Comparison of ENCODE assay signal across 1 cellular context in genomic region chr5:78984611-78985406, GRCh38.
TF ChIP-seq lines count a peak whose summit lies in the region.

Gene ARSB, minus strand, starts transcription at chr5:78985310. Its CDS starts 62 bp downstream, at chr5:78985248.

TF ChIP-seq in HepG2, 621 proteins besides CTCF, POLR2A, EP300 and RAD21 (continued from another document and continues in another):
- 0 out of 2 replicates have a peak, but pooled peaks have one; percentile 15 for TF ChIP-seq KAT8 (CRISPR knock-in tag; IDR thresholded peaks at IDR 0.05)
- TF ChIP-seq HDAC2 (CRISPR knock-in tag; IDR thresholded peaks at IDR 0.05), result no peak
- TF ChIP-seq RELA (CRISPR knock-in tag; IDR thresholded peaks at IDR 0.05), result no peak
- TF ChIP-seq NR1H2 (CRISPR knock-in tag; IDR thresholded peaks at IDR 0.05; ENCODE audit: borderline replicate concordance, low read depth), result 0 out of 2 replicates have a peak, but pooled peaks have one; percentile 41
- 0 out of 2 replicates have a peak, but pooled peaks have one; percentile 13 for TF ChIP-seq RNF2 (conservative IDR thresholded peaks at IDR 0.05; ENCODE audit: low read depth)
- peak; percentile 78; the same call in 1 of the 2 replicates for TF ChIP-seq MTERF4 (CRISPR knock-in tag; IDR thresholded peaks at IDR 0.05)
- TF ChIP-seq ARID3A (IDR thresholded peaks at IDR 0.05; ENCODE audit: low read depth, low read length), result no peak
- peak; percentile 31; the same call in 1 of the 2 replicates for TF ChIP-seq MED1 (CRISPR knock-in tag; IDR thresholded peaks at IDR 0.05)
- TF ChIP-seq RBFOX2 (IDR thresholded peaks at IDR 0.05; ENCODE audit: low read depth, low read length), result peak; percentile 98
- TF ChIP-seq ZNF891 (CRISPR knock-in tag; IDR thresholded peaks at IDR 0.05), result peak; percentile 20; the same call in 1 of the 2 replicates
- no peak for TF ChIP-seq KLF9 (CRISPR knock-in tag; IDR thresholded peaks at IDR 0.05; ENCODE audit: low read depth)
- no peak for TF ChIP-seq REST (IDR thresholded peaks at IDR 0.05; ENCODE audit: borderline replicate concordance in 1 of 2, low read depth in 1 of 2, low read length in 2 of 2)
- TF ChIP-seq ARID4A (CRISPR knock-in tag; IDR thresholded peaks at IDR 0.05; ENCODE audit: borderline replicate concordance), result 0 out of 2 replicates have a peak, but pooled peaks have one; percentile 44
- 0 out of 2 replicates have a peak, but pooled peaks have one; percentile 57 for TF ChIP-seq ZNF142 (CRISPR knock-in tag; IDR thresholded peaks at IDR 0.05)
- peak; percentile 49; the same call in 1 of the 2 replicates for TF ChIP-seq NCOR1 (IDR thresholded peaks at IDR 0.05; ENCODE audit: borderline replicate concordance, low read length)
- TF ChIP-seq TBX2 (CRISPR knock-in tag; IDR thresholded peaks at IDR 0.05; ENCODE audit: borderline replicate concordance), result peak; percentile 44; the same call in 1 of the 2 replicates
- peak; percentile 94 for TF ChIP-seq ZNF563 (CRISPR knock-in tag; IDR thresholded peaks at IDR 0.05)
- peak; percentile 24; the same call in 1 of the 2 replicates for TF ChIP-seq GTF2F1 (IDR thresholded peaks at IDR 0.05; ENCODE audit: low read length)
- peak; percentile 56; the same call in 1 of the 2 replicates for TF ChIP-seq MAX (IDR thresholded peaks at IDR 0.05)
- TF ChIP-seq ZNF775 (CRISPR knock-in tag; IDR thresholded peaks at IDR 0.05; ENCODE audit: borderline replicate concordance), result no peak
- TF ChIP-seq ZNF567 (CRISPR knock-in tag; IDR thresholded peaks at IDR 0.05; ENCODE audit: borderline replicate concordance), result no peak
- 0 out of 2 replicates have a peak, but pooled peaks have one; percentile 32 for TF ChIP-seq SALL2 (CRISPR knock-in tag; IDR thresholded peaks at IDR 0.05)
- TF ChIP-seq HNRNPK (IDR thresholded peaks at IDR 0.05; ENCODE audit: low read depth, low read length, poor library complexity, severe bottlenecking), result peak; percentile 89
- peak; percentile 63; the same call in 1 of the 2 replicates for TF ChIP-seq POLR2AphosphoS5 (IDR thresholded peaks at IDR 0.05; ENCODE audit: low read depth, low read length)
- no peak for TF ChIP-seq TBX3 (IDR thresholded peaks at IDR 0.05; ENCODE audit: borderline replicate concordance)
- TF ChIP-seq ZNF772 (CRISPR knock-in tag; IDR thresholded peaks at IDR 0.05), result peak; percentile 39; the same call in 1 of the 2 replicates
- peak; percentile 78 for TF ChIP-seq SAP130 (CRISPR knock-in tag; IDR thresholded peaks at IDR 0.05; ENCODE audit: low read depth)
- TF ChIP-seq FOXP1 (IDR thresholded peaks at IDR 0.05), result no peak
- TF ChIP-seq FOXP1 (CRISPR knock-in tag; IDR thresholded peaks at IDR 0.05), result no peak
- TF ChIP-seq RAD51 (IDR thresholded peaks at IDR 0.05; ENCODE audit: borderline replicate concordance), result no peak
- TF ChIP-seq ISL2 (CRISPR knock-in tag; IDR thresholded peaks at IDR 0.05), result no peak
- 0 out of 2 replicates have a peak, but pooled peaks have one; percentile 7 for TF ChIP-seq ATF3 (CRISPR knock-in tag; IDR thresholded peaks at IDR 0.05)
- 0 out of 2 replicates have a peak, but pooled peaks have one; percentile 21 for TF ChIP-seq MXD1 (CRISPR knock-in tag; IDR thresholded peaks at IDR 0.05)
- TF ChIP-seq REPIN1 (CRISPR knock-in tag; IDR thresholded peaks at IDR 0.05; ENCODE audit: borderline replicate concordance, low read depth), result no peak
- TF ChIP-seq ZNF138 (CRISPR knock-in tag; IDR thresholded peaks at IDR 0.05; ENCODE audit: low read depth), result peak; percentile 13; the same call in 1 of the 2 replicates
- TF ChIP-seq ZNF777 (CRISPR knock-in tag; IDR thresholded peaks at IDR 0.05), result peak; percentile 87
- TF ChIP-seq ZBTB25 (CRISPR knock-in tag; IDR thresholded peaks at IDR 0.05), result peak; percentile 28; the same call in 1 of the 2 replicates
- peak; percentile 81 for TF ChIP-seq ZNF143 (CRISPR knock-in tag; IDR thresholded peaks at IDR 0.05)
- TF ChIP-seq ADNP (CRISPR knock-in tag; IDR thresholded peaks at IDR 0.05), result no peak
- TF ChIP-seq ZNF446 (CRISPR knock-in tag; IDR thresholded peaks at IDR 0.05), result peak; percentile 79; the same call in 1 of the 2 replicates
- TF ChIP-seq MXD3 (CRISPR knock-in tag; IDR thresholded peaks at IDR 0.05), result peak; percentile 21; the same call in 1 of the 2 replicates
- peak; percentile 83; the same call in 1 of the 2 replicates for TF ChIP-seq ZNF709 (CRISPR knock-in tag; IDR thresholded peaks at IDR 0.05)
